In the genomic region with DNA sequence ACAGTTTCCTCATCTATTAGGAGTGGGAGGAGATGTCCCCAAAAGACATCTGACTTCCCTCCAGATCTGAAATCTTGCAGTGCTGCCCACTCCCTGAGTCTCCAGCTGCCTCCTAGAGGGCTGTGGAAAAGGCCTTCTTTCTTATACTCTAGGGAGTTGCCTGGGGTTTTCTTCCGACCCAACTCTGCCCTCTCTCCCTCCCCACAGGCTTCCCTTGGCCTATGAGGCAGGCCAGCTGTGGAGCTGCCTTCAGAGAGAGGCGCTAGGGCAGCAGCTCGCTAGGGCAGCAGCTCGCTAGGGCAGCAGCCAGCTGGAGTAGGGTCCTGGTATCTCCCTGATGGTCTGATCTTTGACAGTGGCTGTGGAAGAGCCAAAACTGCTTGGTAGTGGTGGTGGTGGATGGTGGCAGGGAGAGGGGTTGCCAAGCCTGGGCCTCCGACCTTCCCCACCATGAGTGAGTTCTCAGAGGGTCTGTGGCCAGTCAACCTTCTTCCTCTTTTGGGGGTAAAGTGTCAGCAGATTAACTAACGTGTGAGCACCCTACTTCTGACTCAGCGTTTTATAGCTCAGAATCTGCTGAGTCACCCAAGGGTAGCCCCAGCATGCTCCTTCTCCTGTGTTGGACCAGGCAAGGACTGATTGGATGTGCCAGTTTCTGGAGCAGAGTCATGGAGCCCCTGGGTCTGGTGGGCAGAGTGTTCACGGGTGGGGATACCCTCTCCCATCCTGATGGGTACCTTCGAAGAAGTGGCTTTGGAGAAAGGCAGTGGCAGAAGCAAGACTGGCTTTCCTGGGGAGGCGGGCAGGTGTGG, we compare ENCODE assay signal across 1 cellular context.
TF ChIP-seq lines count a peak whose summit lies in the region.

No MANE protein-coding gene starts in this region.

TF ChIP-seq in GM12878, 131 proteins besides CTCF, POLR2A, EP300 and RAD21:
- TF ChIP-seq, protein P1, sequence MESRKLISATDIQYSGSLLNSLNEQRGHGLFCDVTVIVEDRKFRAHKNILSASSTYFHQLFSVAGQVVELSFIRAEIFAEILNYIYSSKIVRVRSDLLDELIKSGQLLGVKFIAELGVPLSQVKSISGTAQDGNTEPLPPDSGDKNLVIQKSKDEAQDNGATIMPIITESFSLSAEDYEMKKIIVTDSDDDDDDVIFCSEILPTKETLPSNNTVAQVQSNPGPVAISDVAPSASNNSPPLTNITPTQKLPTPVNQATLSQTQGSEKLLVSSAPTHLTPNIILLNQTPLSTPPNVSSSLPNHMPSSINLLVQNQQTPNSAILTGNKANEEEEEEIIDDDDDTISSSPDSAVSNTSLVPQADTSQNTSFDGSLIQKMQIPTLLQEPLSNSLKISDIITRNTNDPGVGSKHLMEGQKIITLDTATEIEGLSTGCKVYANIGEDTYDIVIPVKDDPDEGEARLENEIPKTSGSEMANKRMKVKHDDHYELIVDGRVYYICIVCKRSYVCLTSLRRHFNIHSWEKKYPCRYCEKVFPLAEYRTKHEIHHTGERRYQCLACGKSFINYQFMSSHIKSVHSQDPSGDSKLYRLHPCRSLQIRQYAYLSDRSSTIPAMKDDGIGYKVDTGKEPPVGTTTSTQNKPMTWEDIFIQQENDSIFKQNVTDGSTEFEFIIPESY (IDR thresholded peaks at IDR 0.05), result peak; percentile 45; the same call in 1 of the 2 replicates
- no peak for TF ChIP-seq ZNF384 (IDR thresholded peaks at IDR 0.05; ENCODE audit: borderline replicate concordance, low read depth, low read length)
- TF ChIP-seq BACH1 (IDR thresholded peaks at IDR 0.05; ENCODE audit: borderline replicate concordance), result peak; percentile 100
